ENCODE assay signal across 8 cellular contexts in the genomic region with DNA sequence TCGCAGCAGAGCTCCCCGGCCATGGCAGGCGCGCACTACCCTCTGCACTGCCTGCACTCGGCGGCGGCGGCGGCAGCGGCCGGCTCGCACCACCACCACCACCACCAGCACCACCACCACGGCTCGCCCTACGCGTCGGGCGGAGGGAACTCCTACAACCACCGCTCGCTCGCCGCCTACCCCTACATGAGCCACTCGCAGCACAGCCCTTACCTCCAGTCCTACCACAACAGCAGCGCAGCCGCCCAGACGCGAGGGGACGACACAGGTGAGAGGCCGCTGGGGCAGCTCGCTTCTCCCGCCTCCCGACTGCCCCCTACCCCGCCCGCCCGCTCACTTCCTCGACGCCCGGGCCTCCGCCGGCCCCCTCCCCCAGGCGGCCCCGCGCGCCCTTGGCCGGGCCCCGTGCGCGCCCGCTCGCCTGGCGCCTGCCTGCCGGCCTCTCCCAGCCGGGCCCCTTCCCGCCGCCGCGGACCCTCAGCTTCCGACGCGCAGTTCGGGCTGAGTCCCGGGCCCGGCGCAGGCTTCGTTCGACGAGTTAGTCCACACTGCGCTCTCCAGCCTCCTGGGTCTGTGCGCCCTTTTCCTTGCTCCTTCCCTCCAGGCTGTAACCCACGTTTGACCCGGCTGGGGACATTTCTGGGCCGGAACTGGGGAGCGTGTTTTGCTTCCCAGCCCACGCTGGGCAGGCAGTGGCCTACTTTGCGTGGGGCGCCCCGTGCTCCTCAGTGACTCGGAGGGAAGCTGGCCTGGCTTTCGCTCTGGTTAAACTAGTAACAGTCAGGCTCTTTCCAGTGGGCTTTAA. TPM values are rescaled to one million over a fixed set of nuclear protein-coding genes. Genes with fewer than 3 reads are reported as not detected.
DNase-seq lines count a peak whose midpoint lies in the region; ATAC-seq lines count a peak whose summit lies in the region.

No MANE protein-coding gene starts in this region.

- 1% methylated on average over 79 of the region's 79 CpGs for WGBS in right cardiac atrium

- peak; percentile 28 for DNase-seq in DMS114 treated with DMSO at 0.1 percent for 48 hours (lab: John Stamatoyannopoulos, UW; ENCODE audit: unreplicated experiment)
- DNase-seq in H4 (ENCODE audit: low spot score): peak; percentile 41
- peak; percentile 86 for DNase-seq in NCI-H2107 (lab: John Stamatoyannopoulos, UW)
- peak in 1 of 3 donors; percentile 66 for DNase-seq in right cardiac atrium
- no peak for DNase-seq in midbrain (lab: John Stamatoyannopoulos, UW)
- DNase-seq in NCI-H446 treated with DMSO at 0.1 percent for 48 hours (lab: John Stamatoyannopoulos, UW): no peak

- H3K4me3 Mint-ChIP-seq in activated naive CD4-positive, alpha-beta T cell treated with anti-CD3 and anti-CD28 coated beads, Interleukin-2, amount 50 U/mL, for 24 hours: peak overlapping the region; percentile 82

- no peaks in the 10 kb centered on the region for H3K4me1 ChIP-seq in right cardiac atrium (ENCODE audit: control insufficient read depth, insufficient read depth, low read length)

- H3K36me3 Mint-ChIP-seq in activated naive CD4-positive, alpha-beta T cell treated with anti-CD3 and anti-CD28 coated beads, Interleukin-2, amount 50 U/mL, for 24 hours: peaks cover 2% of the 10 kb centered on the region

- intact Hi-C loops in right cardiac atrium (cut with DNase I): no loop called here

- no peak overlapping the region for H3K27ac Mint-ChIP-seq in activated naive CD4-positive, alpha-beta T cell treated with anti-CD3 and anti-CD28 coated beads, Interleukin-2, amount 50 U/mL, for 24 hours

- peaks cover 4% of the 10 kb centered on the region for H3K9me3 Mint-ChIP-seq in activated naive CD4-positive, alpha-beta T cell treated with anti-CD3 and anti-CD28 coated beads, Interleukin-2, amount 50 U/mL, for 24 hours

- peaks cover 18% of the 10 kb centered on the region for H3K4me1 Mint-ChIP-seq in activated naive CD4-positive, alpha-beta T cell treated with anti-CD3 and anti-CD28 coated beads, Interleukin-2, amount 50 U/mL, for 24 hours

- H3K27me3 ChIP-seq in right cardiac atrium (ENCODE audit: control insufficient read depth, insufficient read depth): peaks cover 5% of the 10 kb centered on the region

- peak overlapping the region; percentile 25 for H3K4me3 ChIP-seq in right cardiac atrium (ENCODE audit: low read length)
- peak overlapping the region in 6 of 7 experiments; percentile 15 to 44 (median 28) for H3K4me3 ChIP-seq in skin epidermis

- ATAC-seq in right cardiac atrium: peak; percentile 72 to 78

- H3K9me3 ChIP-seq in right cardiac atrium (ENCODE audit: control insufficient read depth, low read length): no peaks in the 10 kb centered on the region

- H3K27me3 Mint-ChIP-seq in activated naive CD4-positive, alpha-beta T cell treated with anti-CD3 and anti-CD28 coated beads, Interleukin-2, amount 50 U/mL, for 24 hours: peaks cover 63% of the 10 kb centered on the region

- H3K27ac ChIP-seq in right cardiac atrium (ENCODE audit: low read length) (no peak overlapping the region), skin epidermis (peak overlapping the region in 2 of 21 experiments; percentile 7 to 13)

RNA-seq across cellular contexts. Expression of gene DLX6, which starts 1.0 kb away (rescaled TPM):
- total RNA-seq in H4 (2014; rRNA removed; shearing (Covaris generic)): 1.7 and 5.3 TPM in 2 replicates
- total RNA-seq in right cardiac atrium: not detected
- not detected for polyA plus RNA-seq in right cardiac atrium

RNA-seq across cellular contexts. Expression of gene DLX5, which starts 18.3 kb away (rescaled TPM):
- total RNA-seq in H4 (2014; rRNA removed; shearing (Covaris generic)): 0.35 and 0.51 TPM in 2 replicates
- total RNA-seq in right cardiac atrium: not detected
- polyA plus RNA-seq in right cardiac atrium: 0.27 TPM

Comparison
In these comparisons a context has a peak if more than half of its experiments do, and no peak if none do; other contexts are left out.
1. DNase-seq: peak in DMS114 treated with DMSO at 0.1 percent for 48 hours (single experiment), H4 (single experiment) and NCI-H2107 (single experiment); none in midbrain (single experiment) and NCI-H446 treated with DMSO at 0.1 percent for 48 hours (single experiment).